10 cellular contexts compared by ENCODE assay signal in the genomic region with DNA sequence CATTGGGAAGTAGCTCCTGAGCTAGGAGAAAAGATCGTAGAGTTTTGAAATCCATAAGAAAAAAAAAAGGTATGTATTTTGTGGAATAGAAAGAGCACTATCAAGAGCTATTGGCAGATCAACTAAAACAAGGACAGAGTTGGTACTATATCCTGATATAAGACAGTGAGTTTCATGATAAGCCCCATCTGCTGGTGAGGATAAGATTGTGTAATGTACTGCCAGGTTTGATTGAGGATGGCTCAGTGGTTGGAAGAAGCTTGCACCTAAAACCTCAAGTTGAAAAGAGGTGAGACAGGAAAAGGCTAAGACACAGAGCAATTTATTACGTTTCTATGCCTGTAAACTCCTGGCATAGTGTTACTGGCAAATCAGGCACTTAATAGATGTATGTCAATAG.
DNase-seq lines count a peak whose midpoint lies in the region; ATAC-seq and TF ChIP-seq lines count a peak whose summit lies in the region.
"Had no signal": no experiment of that assay in that cellular context is flagged by ENCODE, and none has a peak within 500 bp of the region (broad histone marks: within the 10 kb centered on the region; RNA-seq: fewer than 3 reads in every experiment).

No MANE protein-coding gene starts in this region.

- no TSS peak for BruUV-seq in Panc1 (replicated peaks; lab: Mats Ljungman, UMichigan)

- peak; percentile 42 for TF ChIP-seq CTCF in 22Rv1 (IDR thresholded peaks at IDR 0.05)
- TF ChIP-seq CTCF in Panc1 (IDR thresholded peaks at IDR 0.05), result peak; percentile 21; the same call in 1 of the 2 replicates
- TF ChIP-seq CTCF in fibroblast of lung (conservative IDR thresholded peaks at IDR 0.05 in 1 of 2, IDR thresholded peaks at IDR 0.05 in 1 of 2; ENCODE audit: low read depth in 1 of 2, low read length in 2 of 2), result peak in 1 of 2 donors; percentile 9
- no peak for TF ChIP-seq CTCF in GM13976 (IDR thresholded peaks at IDR 0.05; ENCODE audit: borderline replicate concordance, control extremely low read depth, extremely low read depth, insufficient read depth, missing control alignments)

- no peaks in the 10 kb centered on the region for H3K4me1 Mint-ChIP-seq in activated CD4-positive, alpha-beta T cell treated with anti-CD3 and anti-CD28 coated beads, Interleukin-2, amount 10 ng/mL, durations not matched to agents 7 days and 5 days

- H3K4me3 Mint-ChIP-seq in activated CD4-positive, alpha-beta T cell treated with anti-CD3 and anti-CD28 coated beads, Interleukin-2, amount 10 ng/mL, durations not matched to agents 7 days and 5 days, result no peak overlapping the region
- H3K4me3 Mint-ChIP-seq: natural killer cell treated with Interleukin-12 subunit alpha and Interleukin-12 subunit beta and Interleukin-15 and Interleukin-18, amount 100 ng/mL, for 72 hours had no signal

- H3K36me3 ChIP-seq in Panc1 (ENCODE audit: control insufficient read depth, insufficient read depth, low read length) (no peaks in the 10 kb centered on the region), fibroblast of lung (ENCODE audit: control insufficient read depth, insufficient read depth, low read length) (no peaks in the 10 kb centered on the region)

- H4K20me1 ChIP-seq in fibroblast of lung (ENCODE audit: control insufficient read depth, extremely low read depth, insufficient read depth, low read length), result no peaks in the 10 kb centered on the region

- no peaks in the 10 kb centered on the region for H3K9me3 ChIP-seq in Panc1 (ENCODE audit: control insufficient read depth, insufficient read depth, low read depth, low read length)
- H3K9me3 ChIP-seq in fibroblast of lung (ENCODE audit: control insufficient read depth, insufficient read depth, low read depth, low read length), result no peaks in the 10 kb centered on the region

- H3K9me3 Mint-ChIP-seq in activated CD4-positive, alpha-beta T cell treated with anti-CD3 and anti-CD28 coated beads, Interleukin-2, amount 10 ng/mL, durations not matched to agents 7 days and 5 days, result no peaks in the 10 kb centered on the region
- H3K9me3 Mint-ChIP-seq: natural killer cell treated with Interleukin-12 subunit alpha and Interleukin-12 subunit beta and Interleukin-15 and Interleukin-18, amount 100 ng/mL, for 72 hours had no signal

- no peaks in the 10 kb centered on the region for H3K79me2 ChIP-seq in fibroblast of lung (ENCODE audit: control insufficient read depth, insufficient read depth, low read length)

- H3K27ac Mint-ChIP-seq in activated CD4-positive, alpha-beta T cell treated with anti-CD3 and anti-CD28 coated beads, Interleukin-2, amount 10 ng/mL, durations not matched to agents 7 days and 5 days, result no peak overlapping the region
- H3K27ac Mint-ChIP-seq: natural killer cell treated with Interleukin-12 subunit alpha and Interleukin-12 subunit beta and Interleukin-15 and Interleukin-18, amount 100 ng/mL, for 72 hours had no signal

- H3K27me3 ChIP-seq in Panc1 (ENCODE audit: control insufficient read depth, insufficient read depth, low read length) (no peaks in the 10 kb centered on the region), fibroblast of lung (ENCODE audit: control insufficient read depth, insufficient read depth, low read length) (no peaks in the 10 kb centered on the region)

- H3K4me3 ChIP-seq in Panc1 (ENCODE audit: low read depth in 2 of 2, low read length in 2 of 2) (no peak overlapping the region), fibroblast of lung (replicated peaks in 1 of 4; ENCODE audit: control extremely low read depth in 1 of 4, insufficient read depth in 1 of 4, low read depth in 3 of 4, low read length in 4 of 4) (no peak overlapping the region)

- POLR2A ChIA-PET in Panc1 (lab: Charles Lee), result no interaction called here
- POLR2A ChIA-PET in activated CD4-positive, alpha-beta T cell treated with anti-CD3 and anti-CD28 coated beads, Interleukin-2, amount 10 ng/mL, durations not matched to agents 7 days and 5 days (lab: Charles Lee), result no interaction called here

- ATAC-seq in Panc1, result no peak
- ATAC-seq: natural killer cell treated with Interleukin-12 subunit alpha and Interleukin-12 subunit beta and Interleukin-15 and Interleukin-18, amount 100 ng/mL, for 72 hours had no signal

- DNase-seq in HCEC 1CT, result peak; percentile 4
- DNase-seq in Panc1 (ENCODE audit: low read depth, low spot score), result no peak
- DNase-seq in fibroblast of lung (ENCODE audit: low read depth in 2 of 2), result peak; percentile 3 to 31
- DNase-seq in mesenteric fat pad (ENCODE audit: low spot score), result no peak
- no peak for DNase-seq in GM13976 (ENCODE audit: low spot score)
- no peak for DNase-seq in activated CD4-positive, alpha-beta T cell treated with anti-CD3 and anti-CD28 coated beads, Interleukin-2, amount 10 ng/mL, durations not matched to agents 7 days and 5 days
- no peak for DNase-seq in activated naive CD4-positive, alpha-beta T cell treated with Interleukin-2 at 50 U/mL for 16 hours
- DNase-seq: NCI-H1694 had no signal

- H3K4me1 ChIP-seq in Panc1 (ENCODE audit: control insufficient read depth, insufficient read depth, low read length) (no peaks in the 10 kb centered on the region), fibroblast of lung (ENCODE audit: control insufficient read depth, extremely low read depth, insufficient read depth, low read length) (no peaks in the 10 kb centered on the region)

- H3K27ac ChIP-seq in 22Rv1 (no peak overlapping the region), Panc1 (ENCODE audit: low read length) (no peak overlapping the region), fibroblast of lung (ENCODE audit: insufficient read depth, low read length) (no peak overlapping the region)

- intact Hi-C loops in Panc1 (cut with micrococcal nuclease; ENCODE audit: unreplicated experiment), result loop anchor here (5.0 kb wide), 1 partner anchor 653 kb away; no protein-coding TSS in a partner anchor

- no peaks in the 10 kb centered on the region for H3K27me3 Mint-ChIP-seq in activated CD4-positive, alpha-beta T cell treated with anti-CD3 and anti-CD28 coated beads, Interleukin-2, amount 10 ng/mL, durations not matched to agents 7 days and 5 days
- H3K27me3 Mint-ChIP-seq: natural killer cell treated with Interleukin-12 subunit alpha and Interleukin-12 subunit beta and Interleukin-15 and Interleukin-18, amount 100 ng/mL, for 72 hours had no signal

- H3K4me2 ChIP-seq in fibroblast of lung (ENCODE audit: extremely low read depth, insufficient read depth, low read length), result no peak overlapping the region

- CTCF ChIA-PET in Panc1 (lab: Charles Lee), result no interaction called here
- CTCF ChIA-PET in activated CD4-positive, alpha-beta T cell treated with anti-CD3 and anti-CD28 coated beads, Interleukin-2, amount 10 ng/mL, durations not matched to agents 7 days and 5 days (lab: Charles Lee), result interaction anchor here (0.6 kb wide), 1 partner anchor 323 kb away, joined by 3 read pairs; no protein-coding TSS in a partner anchor

- no peak overlapping the region for H2AFZ ChIP-seq in fibroblast of lung (ENCODE audit: low read length)

- no peaks in the 10 kb centered on the region for H3K36me3 Mint-ChIP-seq in activated CD4-positive, alpha-beta T cell treated with anti-CD3 and anti-CD28 coated beads, Interleukin-2, amount 10 ng/mL, durations not matched to agents 7 days and 5 days (ENCODE audit: low read depth)
- H3K36me3 Mint-ChIP-seq: natural killer cell treated with Interleukin-12 subunit alpha and Interleukin-12 subunit beta and Interleukin-15 and Interleukin-18, amount 100 ng/mL, for 72 hours had no signal

- in situ Hi-C loops in Panc1 (cut with HindIII; ENCODE audit: low pct_unique_long_range_greater_than_20kb, low sequenced_read_pairs) (no loop called here), GM13976 (cut with MboI; ENCODE audit: low sequenced_read_pairs, unreplicated experiment) (no loop called here)

- H3K9ac ChIP-seq in fibroblast of lung (ENCODE audit: insufficient read depth, low read length), result no peak overlapping the region

Comparison
In these comparisons a context has a peak if more than half of its experiments do, and no peak if none do; other contexts are left out.
1. DNase-seq: peak in HCEC 1CT (single experiment) and fibroblast of lung (2 of 2); none in Panc1 (single experiment), mesenteric fat pad (single experiment), GM13976 (single experiment), activated CD4-positive, alpha-beta T cell treated with anti-CD3 and anti-CD28 coated beads, Interleukin-2, amount 10 ng/mL, durations not matched to agents 7 days and 5 days (single experiment) and activated naive CD4-positive, alpha-beta T cell treated with Interleukin-2 at 50 U/mL for 16 hours (single experiment).